Comparison of ENCODE assay signal across 10 cellular contexts in genomic region chr22:32204211-32204855, GRCh38. TPM values are rescaled to one million over a fixed set of nuclear protein-coding genes. Genes with fewer than 3 reads are reported as not detected.
DNase-seq lines count a peak whose midpoint lies in the region; FAIRE-seq and TF ChIP-seq lines count a peak whose summit lies in the region.
"Had no signal": no experiment of that assay in that cellular context is flagged by ENCODE, and none has a peak within 500 bp of the region (broad histone marks: within the 10 kb centered on the region; RNA-seq: fewer than 3 reads in every experiment).

No MANE protein-coding gene starts in this region.

- no peaks in the 10 kb centered on the region for H3K36me3 Mint-ChIP-seq in activated T-helper 2 cell treated with anti-CD3 and anti-CD28 coated beads, Interferon-gamma antibody, Interleukin-2, Interleukin-4, amounts not matched to agents 10 μg/mL and 5 μg/mL and 100 μg/mL, durations not matched to agents 14 hours and 24 hours and 36 hours (ENCODE audit: low read depth)

- peaks cover 13% of the 10 kb centered on the region for H3K4me1 ChIP-seq in HUES6 (ENCODE audit: control insufficient read depth, insufficient read depth, low read length)

- peaks cover 17% of the 10 kb centered on the region for H3K4me1 Mint-ChIP-seq in activated T-helper 2 cell treated with anti-CD3 and anti-CD28 coated beads, Interferon-gamma antibody, Interleukin-2, Interleukin-4, amounts not matched to agents 10 μg/mL and 5 μg/mL and 100 μg/mL, durations not matched to agents 14 hours and 24 hours and 36 hours (ENCODE audit: low read depth)

- no peak for DNase-seq in activated T-helper 2 cell treated with anti-CD3 and anti-CD28 coated beads, Interferon-gamma antibody, Interleukin-2, Interleukin-4, amounts not matched to agents 10 μg/mL and 5 μg/mL and 100 μg/mL, durations not matched to agents 14 hours and 24 hours and 36 hours (ENCODE audit: low spot score)
- DNase-seq in kidney tubule cell (ENCODE audit: low spot score) (peak; percentile 37), HTR-8/SVneo (ENCODE audit: insufficient read length, low spot score) (no peak), midbrain (lab: John Stamatoyannopoulos, UW) (no peak), NCI-H128 (lab: John Stamatoyannopoulos, UW; ENCODE audit: unreplicated experiment) (no peak), NOMO-1 treated with dmso at 0.1 percent for 144 hours (lab: John Stamatoyannopoulos, UW; ENCODE audit: unreplicated experiment) (no peak)

- intact Hi-C loops in activated T-helper 2 cell treated with anti-CD3 and anti-CD28 coated beads, Interferon-gamma antibody, Interleukin-2, Interleukin-4, amounts not matched to agents 10 μg/mL and 5 μg/mL and 100 μg/mL, durations not matched to agents 14 hours and 24 hours and 36 hours (cut with micrococcal nuclease), result loop anchor here (5.0 kb wide), 1 partner anchor 268 kb away; the partner anchor contains the start of gene FBXO7

- H3K27me3 Mint-ChIP-seq in activated T-helper 2 cell treated with anti-CD3 and anti-CD28 coated beads, Interferon-gamma antibody, Interleukin-2, Interleukin-4, amounts not matched to agents 10 μg/mL and 5 μg/mL and 100 μg/mL, durations not matched to agents 14 hours and 24 hours and 36 hours (ENCODE audit: low read depth), result peaks cover 13% of the 10 kb centered on the region

- H3K27ac Mint-ChIP-seq in activated T-helper 2 cell treated with anti-CD3 and anti-CD28 coated beads, Interferon-gamma antibody, Interleukin-2, Interleukin-4, amounts not matched to agents 10 μg/mL and 5 μg/mL and 100 μg/mL, durations not matched to agents 14 hours and 24 hours and 36 hours, result no peak overlapping the region

- H3K4me3 Mint-ChIP-seq in activated T-helper 2 cell treated with anti-CD3 and anti-CD28 coated beads, Interferon-gamma antibody, Interleukin-2, Interleukin-4, amounts not matched to agents 10 μg/mL and 5 μg/mL and 100 μg/mL, durations not matched to agents 14 hours and 24 hours and 36 hours (ENCODE audit: low read depth), result peak overlapping the region; percentile 31

- peak overlapping the region; percentile 5 for H3K9ac ChIP-seq in HUES6 (ENCODE audit: low read length)

- no peak for FAIRE-seq in HTR-8/SVneo (lab: Jason Lieb, UNC)

- no peaks in the 10 kb centered on the region for H3K9me3 Mint-ChIP-seq in activated T-helper 2 cell treated with anti-CD3 and anti-CD28 coated beads, Interferon-gamma antibody, Interleukin-2, Interleukin-4, amounts not matched to agents 10 μg/mL and 5 μg/mL and 100 μg/mL, durations not matched to agents 14 hours and 24 hours and 36 hours

- TF ChIP-seq CTCF in 22Rv1 (IDR thresholded peaks at IDR 0.05), result no peak

- H3K27ac ChIP-seq in 22Rv1, result peak overlapping the region; percentile 95
- H3K27ac ChIP-seq in HUES6 (ENCODE audit: low read depth, low read length), result no peak overlapping the region

- no peaks in the 10 kb centered on the region for H3K36me3 ChIP-seq in HUES6 (ENCODE audit: control insufficient read depth, insufficient read depth, low read length)

- peak overlapping the region; percentile 60 for H3K4me3 ChIP-seq in HUES6 (ENCODE audit: low read depth, low read length)

- no peaks in the 10 kb centered on the region for H3K9me3 ChIP-seq in HUES6 (ENCODE audit: control insufficient read depth, insufficient read depth, low read depth, low read length)

- peaks cover 43% of the 10 kb centered on the region for H3K27me3 ChIP-seq in HUES6 (ENCODE audit: control insufficient read depth, insufficient read depth, low read length)

RNA-seq across cellular contexts. Expression of gene RFPL2, which starts 0.5 kb away (rescaled TPM):
- 0.16 TPM in 1 of 2 replicates, not detected in the other for total RNA-seq in activated T-helper 2 cell treated with anti-CD3 and anti-CD28 coated beads, Interferon-gamma antibody, Interleukin-2, Interleukin-4, amounts not matched to agents 10 μg/mL and 5 μg/mL and 100 μg/mL, durations not matched to agents 14 hours and 24 hours and 36 hours
- total RNA-seq: HT1080, skeletal muscle tissue had no signal

RNA-seq across cellular contexts. Expression of gene C22orf42, which starts 45.2 kb away (rescaled TPM):
- not detected in 2 replicates for total RNA-seq in activated T-helper 2 cell treated with anti-CD3 and anti-CD28 coated beads, Interferon-gamma antibody, Interleukin-2, Interleukin-4, amounts not matched to agents 10 μg/mL and 5 μg/mL and 100 μg/mL, durations not matched to agents 14 hours and 24 hours and 36 hours
- total RNA-seq: HT1080, skeletal muscle tissue had no signal

RNA-seq across cellular contexts. Expression of gene SLC5A4, which starts 50.8 kb away (rescaled TPM):
- total RNA-seq in activated T-helper 2 cell treated with anti-CD3 and anti-CD28 coated beads, Interferon-gamma antibody, Interleukin-2, Interleukin-4, amounts not matched to agents 10 μg/mL and 5 μg/mL and 100 μg/mL, durations not matched to agents 14 hours and 24 hours and 36 hours, result not detected in 2 replicates
